23 cellular contexts compared by ENCODE assay signal in genomic region chr17:49351572-49352140, GRCh38.
"Had no signal": no experiment of that assay in that cellular context is flagged by ENCODE, and none has a peak within 500 bp of the region (broad histone marks: within the 10 kb centered on the region; RNA-seq: fewer than 3 reads in every experiment).

No MANE protein-coding gene starts in this region.

- H3K27ac Mint-ChIP-seq: memory B cell, mesothelial cell of epicardium, neural progenitor cell had no signal

- H3K36me3 ChIP-seq: left ventricle myocardium inferior, lower lobe of right lung, neural progenitor cell, ovary, right atrium auricular region, stomach, thoracic aorta, transverse colon had no signal

- H3K4me3 Mint-ChIP-seq: memory B cell; mesothelial cell of epicardium; natural killer cell treated with Interleukin-12 subunit alpha and Interleukin-12 subunit beta and Interleukin-15 and Interleukin-18, amount 100 ng/mL, for 72 hours; neural progenitor cell had no signal

- H3K27me3 Mint-ChIP-seq: memory B cell; natural killer cell treated with Interleukin-12 subunit alpha and Interleukin-12 subunit beta and Interleukin-15 and Interleukin-18, amount 100 ng/mL, for 72 hours had no signal

- H3K27me3 ChIP-seq: esophagus muscularis mucosa, gastroesophageal sphincter, neural progenitor cell, ovary, right atrium auricular region, stomach, transverse colon had no signal

- H3K9me3 ChIP-seq: esophagus muscularis mucosa, gastroesophageal sphincter, left ventricle myocardium inferior, lower lobe of right lung, ovary, right atrium auricular region, stomach, thoracic aorta, transverse colon had no signal

- H3K9me3 Mint-ChIP-seq: memory B cell; natural killer cell treated with Interleukin-12 subunit alpha and Interleukin-12 subunit beta and Interleukin-15 and Interleukin-18, amount 100 ng/mL, for 72 hours had no signal

- H3K4me1 Mint-ChIP-seq: neural progenitor cell had no signal

- H3K4me3 ChIP-seq: esophagus muscularis mucosa, gastroesophageal sphincter, left ventricle myocardium inferior, lower lobe of right lung, neural progenitor cell, ovary, right atrium auricular region, stomach, thoracic aorta, transverse colon had no signal

- H3K27ac ChIP-seq: epithelial cell of prostate, esophagus muscularis mucosa, gastroesophageal sphincter, left ventricle myocardium inferior, lower lobe of right lung, neural progenitor cell, ovary, right atrium auricular region, stomach, thoracic aorta, transverse colon had no signal

- DNase-seq: cortex of kidney; effector memory CD4-positive, alpha-beta T cell; glutamatergic neuron; left cardiac atrium; left ventricle myocardium inferior; lower lobe of right lung; nucleus accumbens; ovary; small intestine; stimulated activated CD4-positive, alpha-beta T cell treated with anti-CD3 and anti-CD28 coated beads, Interleukin-12 subunit alpha, Interleukin-12 subunit beta, amount 100 ng/mL, for 4 hours; stimulated activated naive CD4-positive, alpha-beta T cell; stomach; substantia nigra; transverse colon had no signal

- H3K4me1 ChIP-seq: neural progenitor cell, right atrium auricular region had no signal
